In genomic region chr4:151228196-151229119, GRCh38 we compare ENCODE assay signal across 1 cellular context.
TF ChIP-seq lines count a peak whose summit lies in the region.

No MANE protein-coding gene starts in this region.

TF ChIP-seq in HepG2, 621 proteins besides CTCF, POLR2A, EP300 and RAD21 (continued from another document):
- TF ChIP-seq ZNF770 (CRISPR knock-in tag; IDR thresholded peaks at IDR 0.05) (peak; percentile 83), ZNF607 (CRISPR knock-in tag; IDR thresholded peaks at IDR 0.05; ENCODE audit: borderline replicate concordance) (no peak), ZBTB4 (CRISPR knock-in tag; IDR thresholded peaks at IDR 0.05; ENCODE audit: borderline replicate concordance) (no peak)
